Comparison of ENCODE assay signal across 26 cellular contexts in the genomic region with DNA sequence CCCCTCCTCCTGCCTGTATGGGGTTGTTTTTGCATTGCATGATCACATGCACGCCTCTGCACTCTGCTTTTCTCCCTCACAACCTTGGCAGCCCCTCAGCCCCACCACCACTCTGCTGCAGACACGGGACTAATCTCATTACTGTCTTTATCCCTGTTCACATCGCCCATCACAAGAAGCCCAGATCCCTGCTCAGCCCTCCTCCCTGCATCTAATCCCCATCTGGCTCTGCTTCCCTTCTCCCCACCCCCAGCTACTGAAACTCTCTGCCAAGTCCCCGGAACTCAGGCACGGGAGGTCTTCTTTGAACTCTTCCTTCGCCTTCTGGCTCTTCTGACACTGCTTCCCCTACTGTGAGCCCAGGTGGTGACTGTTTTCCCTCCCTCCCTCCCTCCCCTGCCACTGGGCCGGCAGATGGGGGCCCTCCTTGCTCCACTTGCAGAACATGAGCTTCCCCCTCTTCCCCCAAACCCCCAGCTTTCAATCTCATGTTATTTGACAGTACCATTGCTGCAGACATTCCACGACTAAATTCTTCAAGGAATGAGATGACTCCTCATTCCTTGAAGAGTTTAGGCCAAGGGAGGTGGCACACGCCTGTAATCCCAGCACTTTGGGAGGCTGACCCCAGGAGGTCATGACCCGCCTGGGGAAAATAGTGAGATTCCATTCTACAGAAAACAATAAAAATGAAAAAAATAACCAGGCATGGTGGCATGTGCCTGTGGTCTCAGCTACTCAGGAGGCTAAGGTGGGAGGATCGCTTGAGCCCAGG. TPM values are rescaled to one million over a fixed set of nuclear protein-coding genes. Genes with fewer than 3 reads are reported as not detected.
DNase-seq lines count a peak whose midpoint lies in the region; ATAC-seq and TF ChIP-seq lines count a peak whose summit lies in the region.
"Had no signal": no experiment of that assay in that cellular context is flagged by ENCODE, and none has a peak within 500 bp of the region (broad histone marks: within the 10 kb centered on the region; RNA-seq: fewer than 3 reads in every experiment).

No MANE protein-coding gene starts in this region.

- no peak for TF ChIP-seq CTCF in GM10266 (IDR thresholded peaks at IDR 0.05; ENCODE audit: control insufficient read depth, insufficient read depth, low read depth, missing control alignments)

- ATAC-seq in HG03432 (IDR thresholded peaks at IDR 0.05; ENCODE audit: unreplicated experiment) (no peak), HG03175 (IDR thresholded peaks at IDR 0.05; ENCODE audit: unreplicated experiment) (no peak), esophagus mucosa (no peak)
- ATAC-seq: activated CD8-positive, alpha-beta T cell treated with anti-CD3 and anti-CD28 coated beads, Interleukin-2, amount 10 ng/mL, durations not matched to agents 7 days and 5 days; activated naive CD4-positive, alpha-beta T cell treated with anti-CD3 and anti-CD28 coated beads, Interleukin-2, amount 50 U/mL, for 72 hours; activated T-cell treated with anti-CD3 and anti-CD28 coated beads, Interleukin-2, amount 50 U/mL, for 4 hours; gastroesophageal sphincter; left lung; mucosa of descending colon; right cardiac atrium; upper lobe of right lung had no signal

- DNase-seq in ELF-1 (ENCODE audit: low read depth, low spot score) (peak; percentile 74), NCI-H69 (lab: John Stamatoyannopoulos, UW) (peak; percentile 70), fibroblast of the conjunctiva (ENCODE audit: low read depth) (peak; percentile 6), retina (peak; percentile 70), GM10266 (ENCODE audit: extremely low spot score) (no peak)
- DNase-seq: activated CD8-positive, alpha-beta T cell treated with anti-CD3 and anti-CD28 coated beads, Interleukin-2, amount 10 ng/mL, durations not matched to agents 7 days and 5 days; activated T-cell treated with anti-CD3 and anti-CD28 coated beads, Interleukin-2, amount 50 U/mL, for 4 hours; Caco-2; GDM1; left lung; MG63; mucosa of descending colon; NCI-H187; NCI-H510A treated with DMSO at 0.1 percent for 48 hours; nucleus accumbens; right cardiac atrium; T-helper 2 cell; upper lobe of right lung had no signal

RNA-seq across cellular contexts. Expression of a gene that starts 21.9 kb away (rescaled TPM):
- not detected for total RNA-seq in esophagus mucosa
- total RNA-seq: activated CD8-positive, alpha-beta T cell treated with anti-CD3 and anti-CD28 coated beads, Interleukin-2, amount 10 ng/mL, durations not matched to agents 7 days and 5 days; activated naive CD4-positive, alpha-beta T cell treated with anti-CD3 and anti-CD28 coated beads, Interleukin-2, amount 50 U/mL, for 72 hours; activated T-cell treated with anti-CD3 and anti-CD28 coated beads, Interleukin-2, amount 50 U/mL, for 4 hours; Caco-2; dermis microvascular lymphatic vessel endothelial cell; epithelial cell of proximal tubule; HepG2; left lung; mucosa of descending colon; upper lobe of right lung had no signal

RNA-seq across cellular contexts. Expression of a gene that starts 37.7 kb away (rescaled TPM):
- total RNA-seq in esophagus mucosa = 21.7 TPM
